Comparison of ENCODE assay signal across 26 cellular contexts in genomic region chr4:184765473-184766346, GRCh38. TPM values are rescaled to one million over a fixed set of nuclear protein-coding genes. Genes with fewer than 3 reads are reported as not detected.
DNase-seq lines count a peak whose midpoint lies in the region; ATAC-seq, FAIRE-seq and TF ChIP-seq lines count a peak whose summit lies in the region.
"Had no signal": no experiment of that assay in that cellular context is flagged by ENCODE, and none has a peak within 500 bp of the region (broad histone marks: within the 10 kb centered on the region; RNA-seq: fewer than 3 reads in every experiment).

No MANE protein-coding gene starts in this region.

- H2BK15ac ChIP-seq in neuronal stem cell (ENCODE audit: low read length) = no peak overlapping the region

- no CpG with 5 or more reads among the region's 21 CpGs for WGBS in neuronal stem cell (ENCODE audit: extremely low coverage in 2 of 2, insufficient read length in 2 of 2, insufficient replicate concordance in 1 of 2), 2 donors
- 83 to 84% methylated on average over 9 to 17 of the region's 21 CpGs for WGBS in gastroesophageal sphincter (ENCODE audit: low coverage in 1 of 2), 2 donors

- H2AFZ ChIP-seq in neuronal stem cell (ENCODE audit: low read length) = no peak overlapping the region

- in situ Hi-C loops in SK-MEL-5 (cut with HindIII; ENCODE audit: low pct_unique_long_range_greater_than_20kb, low sequenced_read_pairs) = no loop called here

- no peak overlapping the region for H2AK5ac ChIP-seq in neuronal stem cell (ENCODE audit: low read depth, low read length)

- no peak overlapping the region for H3K23ac ChIP-seq in neuronal stem cell (ENCODE audit: low read depth, low read length, poor library complexity)

- no peak for ATAC-seq in Right ventricle myocardium inferior
- no peak for ATAC-seq in GM21737 (IDR thresholded peaks at IDR 0.05; ENCODE audit: unreplicated experiment)
- ATAC-seq in GM21786 (IDR thresholded peaks at IDR 0.05; ENCODE audit: unreplicated experiment) = no peak
- ATAC-seq in gastroesophageal sphincter = no peak
- ATAC-seq: activated CD8-positive, alpha-beta T cell treated with anti-CD3 and anti-CD28 coated beads, Interleukin-2, amount 10 ng/mL, durations not matched to agents 7 days and 5 days; activated naive CD4-positive, alpha-beta T cell treated with anti-CD3 and anti-CD28 coated beads, Interleukin-2, amount 50 U/mL, for 72 hours; left ventricle myocardium superior had no signal

- H3K27ac ChIP-seq in neuronal stem cell (replicated peaks; ENCODE audit: low read length) = no peak overlapping the region
- no peak overlapping the region for H3K27ac ChIP-seq in gastroesophageal sphincter
- H3K27ac ChIP-seq: RWPE1, sigmoid colon, SK-N-MC, transverse colon had no signal

- no peak for TF ChIP-seq POLR2A in gastroesophageal sphincter (IDR thresholded peaks at IDR 0.05)

- H2BK12ac ChIP-seq in neuronal stem cell (ENCODE audit: low read length) = no peak overlapping the region

- H3K18ac ChIP-seq in neuronal stem cell (ENCODE audit: low read length) = peak overlapping the region; percentile 81

- peak; percentile 24 for FAIRE-seq in GM18507 (lab: Jason Lieb, UNC)
- FAIRE-seq: keratinocyte had no signal

- TF ChIP-seq CTCF in gastroesophageal sphincter (IDR thresholded peaks at IDR 0.05) = no peak

- no peak overlapping the region for H3K4ac ChIP-seq in neuronal stem cell (ENCODE audit: low read length)

- H4K91ac ChIP-seq in neuronal stem cell (ENCODE audit: low read depth, low read length, poor library complexity) = no peak overlapping the region

- H3K14ac ChIP-seq in neuronal stem cell (ENCODE audit: low read length) = no peak overlapping the region

- H3K9ac ChIP-seq in neuronal stem cell (ENCODE audit: low read depth, low read length, poor library complexity) = no peak overlapping the region

- H3K36me3 ChIP-seq in neuronal stem cell (replicated peaks in 1 of 2; ENCODE audit: control insufficient read depth in 2 of 2, insufficient read depth in 2 of 2, low read length in 2 of 2) = no peaks in the 10 kb centered on the region
- H3K36me3 ChIP-seq in gastroesophageal sphincter = peaks cover 0 to 96% of the 10 kb centered on the region in 2 donors

- H3K4me2 ChIP-seq in neuronal stem cell (ENCODE audit: insufficient read depth, low read length, poor library complexity, severe bottlenecking) = no peak overlapping the region

- H3K4me1 ChIP-seq in neuronal stem cell (ENCODE audit: control insufficient read depth in 2 of 2, insufficient read depth in 1 of 2, low read depth in 1 of 2, low read length in 2 of 2) (peaks cover 0 to 4% of the 10 kb centered on the region in 2 donors), gastroesophageal sphincter (peaks cover 0 to 6% (median 0%) of the 10 kb centered on the region in 3 donors)
- H3K4me1 ChIP-seq: prostate gland, transverse colon had no signal

- H3K79me1 ChIP-seq in neuronal stem cell (ENCODE audit: low read depth, low read length) = no peaks in the 10 kb centered on the region

- no peak overlapping the region for H3K4me3 ChIP-seq in neuronal stem cell (ENCODE audit: low read length in 2 of 2)
- no peak overlapping the region for H3K4me3 ChIP-seq in gastroesophageal sphincter
- H3K4me3 ChIP-seq: prostate gland, sigmoid colon, SK-N-MC, transverse colon had no signal

- no peak overlapping the region for H2BK5ac ChIP-seq in neuronal stem cell (ENCODE audit: low read length)

- H3K9me3 ChIP-seq in neuronal stem cell (replicated peaks in 1 of 2; ENCODE audit: control insufficient read depth in 2 of 2, insufficient read depth in 1 of 2, low read depth in 1 of 2, low read length in 2 of 2) = no peaks in the 10 kb centered on the region
- H3K9me3 ChIP-seq in gastroesophageal sphincter = no peaks in the 10 kb centered on the region
- H3K9me3 ChIP-seq: prostate gland, sigmoid colon, transverse colon had no signal

- H4K8ac ChIP-seq in neuronal stem cell (ENCODE audit: low read depth, low read length) = no peak overlapping the region

- no peak for TF ChIP-seq EP300 in gastroesophageal sphincter (IDR thresholded peaks at IDR 0.05)

- DNase-seq in GM18507 (ENCODE audit: extremely low spot score, insufficient read length, low read depth) (no peak), SK-MEL-5 (ENCODE audit: low read depth, low spot score) (peak; percentile 16), foreskin melanocyte (peak; percentile 35), neuronal stem cell (ENCODE audit: low spot score) (no peak), Right ventricle myocardium inferior (ENCODE audit: missing footprints) (no peak)
- DNase-seq: activated CD8-positive, alpha-beta T cell treated with anti-CD3 and anti-CD28 coated beads, Interleukin-2, amount 10 ng/mL, durations not matched to agents 7 days and 5 days; AML-193; CD4-positive, alpha-beta memory T cell; DMS153; left ventricle myocardium superior; NCI-H1092 treated with DMSO at 0.1 percent for 48 hours; NCI-H187; NCI-H2171 treated with DMSO at 0.1 percent for 48 hours; NCI-H510A; sigmoid colon; stimulated activated CD4-positive, alpha-beta T cell treated with anti-CD3 and anti-CD28 coated beads, Interleukin-12 subunit alpha, Interleukin-12 subunit beta, amount 100 ng/mL, for 4 hours; stimulated activated CD4-positive, alpha-beta T cell treated with anti-CD3 and anti-CD28 coated beads, Interleukin-2, amount 100 ng/mL, for 48 hours; transverse colon had no signal

- intact Hi-C loops in Right ventricle myocardium inferior (cut with DNase I) = no loop called here

- H3K27me3 ChIP-seq in neuronal stem cell (ENCODE audit: control insufficient read depth in 3 of 3, insufficient read depth in 3 of 3, low read depth in 1 of 3, low read length in 3 of 3) (no peaks in the 10 kb centered on the region), gastroesophageal sphincter (no peaks in the 10 kb centered on the region)
- H3K27me3 ChIP-seq: sigmoid colon, transverse colon had no signal

- no peak overlapping the region for H2BK120ac ChIP-seq in neuronal stem cell (ENCODE audit: low read depth, low read length)

RNA-seq across cellular contexts. Expression of gene CENPU, which starts 31.8 kb away (rescaled TPM):
- 58.8 and 70.7 TPM in 2 replicates for total RNA-seq in SK-MEL-5 (2014; rRNA removed; shearing (Covaris generic))
- 35.8 and 40.5 TPM in 2 replicates for polyA plus RNA-seq in SK-MEL-5 (2015; cell fraction: cytosol; rRNA removed)
- 53.8 and 68.5 TPM in 2 replicates for polyA plus RNA-seq in SK-MEL-5 (2015; cell fraction: nucleus; rRNA removed)
- polyA plus RNA-seq in neuronal stem cell (2013, experiment 1 of 2) = 89.2 TPM
- polyA plus RNA-seq in neuronal stem cell (2013, experiment 2 of 2) = 91.0 TPM
- 1.8 TPM for total RNA-seq in Right ventricle myocardium inferior
- 1 to 10 TPM in 2 of 4 donors, under 1 TPM in 1, not detected in 1; 0.54 to 8.0 (median 1.1) TPM for total RNA-seq in gastroesophageal sphincter

Comparison
In these comparisons a context has a peak if more than half of its experiments do, and no peak if none do; other contexts are left out.
1. DNase-seq: peak in SK-MEL-5 (single experiment) and foreskin melanocyte (single experiment); none in GM18507 (single experiment), neuronal stem cell (single experiment) and Right ventricle myocardium inferior (single experiment).